ENCODE assay signal across 34 cellular contexts in the genomic region with DNA sequence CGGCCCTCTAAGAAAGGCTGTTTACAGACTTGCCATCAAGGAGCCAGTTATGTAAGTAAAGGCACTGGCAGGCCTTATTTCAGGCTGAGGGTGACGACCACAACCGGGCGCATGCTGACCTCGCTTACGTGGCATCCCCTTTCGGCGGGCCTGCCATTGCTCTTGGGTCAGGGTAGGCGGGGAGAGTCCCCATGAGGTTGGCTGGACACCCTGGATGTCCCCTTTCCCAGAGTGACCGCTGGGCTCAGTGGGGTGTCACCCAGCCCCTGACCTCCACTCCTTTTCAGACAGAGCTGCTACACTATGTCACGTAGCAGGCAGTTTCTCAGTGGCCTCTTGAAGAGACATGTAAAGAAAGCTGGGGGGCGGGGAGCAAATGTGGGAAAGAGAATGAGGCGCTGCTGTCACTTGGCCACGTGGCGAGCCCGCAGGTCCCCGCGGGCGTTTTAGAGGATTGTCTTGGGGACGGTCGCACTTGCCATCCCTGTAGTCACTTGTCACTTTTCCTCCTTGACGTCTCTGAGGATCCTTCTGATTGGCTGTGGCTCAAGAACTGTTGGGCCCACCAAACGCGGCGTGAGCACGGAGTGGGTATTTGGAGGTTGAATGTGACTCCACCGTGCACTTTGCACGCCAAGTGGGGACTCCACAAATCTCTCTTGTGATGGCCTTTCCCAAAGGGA. TPM values are rescaled to one million over a fixed set of nuclear protein-coding genes. Genes with fewer than 3 reads are reported as not detected.
DNase-seq lines count a peak whose midpoint lies in the region; ATAC-seq and TF ChIP-seq lines count a peak whose summit lies in the region.
"Had no signal": no experiment of that assay in that cellular context is flagged by ENCODE, and none has a peak within 500 bp of the region (broad histone marks: within the 10 kb centered on the region; RNA-seq: fewer than 3 reads in every experiment).

No MANE protein-coding gene starts in this region.

- 94% methylated on average over 28 of the region's 28 CpGs for WGBS in heart right ventricle, 2 donors
- WGBS in suprapubic skin: 95% methylated on average over 27 of the region's 28 CpGs

- TF ChIP-seq EP300 in suprapubic skin (IDR thresholded peaks at IDR 0.05): no peak

- peak; percentile 41 for DNase-seq in cardiac septum (ENCODE audit: low spot score)
- no peak for DNase-seq in heart right ventricle
- DNase-seq in WERI-Rb-1: peak; percentile 7
- DNase-seq in lower lobe of right lung: peak; percentile 39
- DNase-seq in suprapubic skin (ENCODE audit: low spot score in 2 of 2): peak; percentile 40 to 49
- no peak for DNase-seq in nephron progenitor cell
- DNase-seq in GM03348 (ENCODE audit: low spot score): no peak
- DNase-seq: activated CD4-positive, alpha-beta T cell treated with anti-CD3 and anti-CD28 coated beads for 4 hours; activated CD8-positive, alpha-beta T cell treated with anti-CD3 and anti-CD28 coated beads, Interleukin-2, amount 10 ng/mL, durations not matched to agents 7 days and 5 days; activated gamma-delta T cell; activated naive CD8-positive, alpha-beta T cell treated with anti-CD3 and anti-CD28 coated beads, Interleukin-2, amount 50 U/mL, for 24 hours; activated T-cell treated with anti-CD3 and anti-CD28 coated beads for 4 hours; AML-193; CD8-positive, alpha-beta memory T cell; cortex of kidney; DMS 273 treated with DMSO at 0.1 percent for 48 hours; effector memory CD4-positive, alpha-beta T cell; Karpas-422; NCI-H1436; NCI-H2081 treated with DMSO at 0.1 percent for 48 hours; NCI-H2227 treated with DMSO at 0.1 percent for 48 hours; NCI-H526; PC-3; retina; stimulated activated CD4-positive, alpha-beta T cell treated with anti-CD3 and anti-CD28 coated beads, Interleukin-2, amount 100 ng/mL, for 24 hours; thyroid gland had no signal

- H3K4me1 ChIP-seq in heart right ventricle: no peaks in the 10 kb centered on the region
- H3K4me1 ChIP-seq in lower lobe of right lung: no peaks in the 10 kb centered on the region
- peaks cover 3% of the 10 kb centered on the region for H3K4me1 ChIP-seq in suprapubic skin

- H3K27ac ChIP-seq in heart right ventricle (no peak overlapping the region), WERI-Rb-1 (no peak overlapping the region), lower lobe of right lung (no peak overlapping the region), suprapubic skin (no peak overlapping the region)
- H3K27ac ChIP-seq: SK-N-MC had no signal

- H3K27me3 ChIP-seq in heart right ventricle (no peaks in the 10 kb centered on the region), WERI-Rb-1 (ENCODE audit: insufficient read depth, low read depth, severe bottlenecking) (no peaks in the 10 kb centered on the region), lower lobe of right lung (ENCODE audit: low read depth) (no peaks in the 10 kb centered on the region), suprapubic skin (no peaks in the 10 kb centered on the region)
- H3K27me3 ChIP-seq: thyroid gland had no signal

- H3K4me3 Mint-ChIP-seq in nephron progenitor cell: no peak overlapping the region
- H3K4me3 Mint-ChIP-seq: activated CD8-positive, alpha-beta T cell treated with anti-CD3 and anti-CD28 coated beads, Interleukin-2, amount 10 ng/mL, durations not matched to agents 7 days and 5 days; activated naive CD8-positive, alpha-beta T cell treated with anti-CD3 and anti-CD28 coated beads, Interleukin-2, amount 50 U/mL, for 24 hours; CD8-positive, alpha-beta memory T cell; natural killer cell treated with Interleukin-12 subunit alpha and Interleukin-12 subunit beta and Interleukin-15 and Interleukin-18, amount 100 ng/mL, for 72 hours; stimulated activated naive CD8-positive, alpha-beta T cell treated with anti-CD3 and anti-CD28 coated beads, Interleukin-15, Interleukin-2, amounts not matched to agents 100 ng/mL and 50 ng/mL, for 24 hours; T-helper 1 cell treated with Interleukin-12 subunit alpha and Interleukin-12 subunit beta and Interleukin-4 antibody, amounts not matched to agents 30 μg/mL and 1 μg/mL, for 36 hours had no signal

- H3K4me3 ChIP-seq in heart right ventricle (no peak overlapping the region), WERI-Rb-1 (ENCODE audit: low read depth, low read length) (no peak overlapping the region), lower lobe of right lung (no peak overlapping the region), suprapubic skin (no peak overlapping the region)
- H3K4me3 ChIP-seq: GM12878, lung, SK-N-MC, smooth muscle cell, thyroid gland had no signal

- H3K9me3 ChIP-seq in heart right ventricle (no peaks in the 10 kb centered on the region), WERI-Rb-1 (ENCODE audit: severe bottlenecking) (no peaks in the 10 kb centered on the region), lower lobe of right lung (no peaks in the 10 kb centered on the region), suprapubic skin (no peaks in the 10 kb centered on the region)
- H3K9me3 ChIP-seq: thyroid gland had no signal

- ATAC-seq in heart right ventricle (no peak), lower lobe of right lung (no peak), GM19023 (IDR thresholded peaks at IDR 0.05; ENCODE audit: unreplicated experiment) (no peak)
- ATAC-seq: activated CD8-positive, alpha-beta T cell treated with anti-CD3 and anti-CD28 coated beads, Interleukin-2, amount 10 ng/mL, durations not matched to agents 7 days and 5 days; activated naive CD8-positive, alpha-beta T cell treated with anti-CD3 and anti-CD28 coated beads, Interleukin-2, amount 50 U/mL, for 24 hours; natural killer cell treated with Interleukin-12 subunit alpha and Interleukin-12 subunit beta and Interleukin-15 and Interleukin-18, amount 100 ng/mL, for 72 hours; PC-3 had no signal

- TF ChIP-seq POLR2A in suprapubic skin (IDR thresholded peaks at IDR 0.05): no peak

- peaks cover 11% of the 10 kb centered on the region for H3K9me3 Mint-ChIP-seq in nephron progenitor cell
- H3K9me3 Mint-ChIP-seq: activated naive CD8-positive, alpha-beta T cell treated with anti-CD3 and anti-CD28 coated beads, Interleukin-2, amount 50 U/mL, for 24 hours; CD8-positive, alpha-beta memory T cell; natural killer cell treated with Interleukin-12 subunit alpha and Interleukin-12 subunit beta and Interleukin-15 and Interleukin-18, amount 100 ng/mL, for 72 hours; stimulated activated naive CD8-positive, alpha-beta T cell treated with anti-CD3 and anti-CD28 coated beads, Interleukin-15, Interleukin-2, amounts not matched to agents 100 ng/mL and 50 ng/mL, for 24 hours; T-helper 1 cell treated with Interleukin-12 subunit alpha and Interleukin-12 subunit beta and Interleukin-4 antibody, amounts not matched to agents 30 μg/mL and 1 μg/mL, for 36 hours had no signal

- intact Hi-C loops in cardiac septum (cut with DNase I) (no loop called here), heart right ventricle (cut with DNase I) (no loop called here), lower lobe of right lung (cut with DNase I) (no loop called here)

- H3K27ac Mint-ChIP-seq in nephron progenitor cell: no peak overlapping the region
- H3K27ac Mint-ChIP-seq: activated CD8-positive, alpha-beta T cell treated with anti-CD3 and anti-CD28 coated beads, Interleukin-2, amount 10 ng/mL, durations not matched to agents 7 days and 5 days; activated naive CD8-positive, alpha-beta T cell treated with anti-CD3 and anti-CD28 coated beads, Interleukin-2, amount 50 U/mL, for 24 hours; natural killer cell treated with Interleukin-12 subunit alpha and Interleukin-12 subunit beta and Interleukin-15 and Interleukin-18, amount 100 ng/mL, for 72 hours; stimulated activated naive CD8-positive, alpha-beta T cell treated with anti-CD3 and anti-CD28 coated beads, Interleukin-15, Interleukin-2, amounts not matched to agents 100 ng/mL and 50 ng/mL, for 24 hours; T-helper 1 cell treated with Interleukin-12 subunit alpha and Interleukin-12 subunit beta and Interleukin-4 antibody, amounts not matched to agents 30 μg/mL and 1 μg/mL, for 36 hours had no signal

- peaks cover 10% of the 10 kb centered on the region for H3K27me3 Mint-ChIP-seq in nephron progenitor cell (ENCODE audit: low read depth, poor library complexity)
- H3K27me3 Mint-ChIP-seq: activated naive CD8-positive, alpha-beta T cell treated with anti-CD3 and anti-CD28 coated beads, Interleukin-2, amount 50 U/mL, for 24 hours; CD8-positive, alpha-beta memory T cell; natural killer cell treated with Interleukin-12 subunit alpha and Interleukin-12 subunit beta and Interleukin-15 and Interleukin-18, amount 100 ng/mL, for 72 hours; stimulated activated naive CD8-positive, alpha-beta T cell treated with anti-CD3 and anti-CD28 coated beads, Interleukin-15, Interleukin-2, amounts not matched to agents 100 ng/mL and 50 ng/mL, for 24 hours had no signal

- peaks cover 6% of the 10 kb centered on the region for H3K36me3 Mint-ChIP-seq in nephron progenitor cell (ENCODE audit: low read depth)

- H3K36me3 ChIP-seq in heart right ventricle (peaks cover 0 to 67% (median 0%) of the 10 kb centered on the region in 9 donors), WERI-Rb-1 (no peaks in the 10 kb centered on the region), lower lobe of right lung (peaks cover 65% of the 10 kb centered on the region), suprapubic skin (peaks cover 32% of the 10 kb centered on the region)

- TF ChIP-seq CTCF in heart right ventricle (IDR thresholded peaks at IDR 0.05) (no peak), WERI-Rb-1 (IDR thresholded peaks at IDR 0.05; ENCODE audit: low read depth, low read length) (no peak), lower lobe of right lung (IDR thresholded peaks at IDR 0.05) (no peak), suprapubic skin (IDR thresholded peaks at IDR 0.05) (no peak), nephron progenitor cell (IDR thresholded peaks at IDR 0.05) (no peak)

- H3K4me1 Mint-ChIP-seq in nephron progenitor cell: peaks cover 56% of the 10 kb centered on the region
- H3K4me1 Mint-ChIP-seq: activated naive CD8-positive, alpha-beta T cell treated with anti-CD3 and anti-CD28 coated beads, Interleukin-2, amount 50 U/mL, for 24 hours; CD8-positive, alpha-beta memory T cell had no signal

RNA-seq across cellular contexts. Expression of a gene that starts 42.2 kb away (rescaled TPM):
- total RNA-seq in cardiac septum: 6.7 TPM
- total RNA-seq in heart right ventricle: 10 to 100 TPM in 1 of 10 donors, 1 to 10 TPM in 9; 3.7 to 13.2 (median 5.7) TPM
- polyA plus RNA-seq in heart right ventricle: 1 to 10 TPM; 1.8 to 2.6 TPM
- 28.9 TPM for total RNA-seq in lower lobe of right lung
- 10 to 100 TPM; 10.2 to 23.1 (median 19.6) TPM for total RNA-seq in suprapubic skin

RNA-seq across cellular contexts. Expression of a gene that starts 59.9 kb away (rescaled TPM):
- not detected for total RNA-seq in cardiac septum
- total RNA-seq in heart right ventricle: under 1 TPM in 2 of 10 donors, not detected in 8; 0.20 to 0.36 TPM
- under 1 TPM in 1 of 2 donors, not detected in 1; 0.06 TPM for polyA plus RNA-seq in heart right ventricle
- 18.1 TPM for total RNA-seq in lower lobe of right lung
- total RNA-seq in suprapubic skin: 1 to 10 TPM in 3 of 4 donors, under 1 TPM in 1; 0.81 to 3.2 (median 2.0) TPM
- total RNA-seq: activated CD8-positive, alpha-beta T cell treated with anti-CD3 and anti-CD28 coated beads, Interleukin-2, amount 10 ng/mL, durations not matched to agents 7 days and 5 days; CD8-positive, alpha-beta memory T cell; smooth muscle cell had no signal
- polyA plus RNA-seq: CD8-positive, alpha-beta memory T cell had no signal

Comparison
In these comparisons a context has a peak if more than half of its experiments do, and no peak if none do; other contexts are left out.
1. DNase-seq: peak in cardiac septum (single experiment), WERI-Rb-1 (single experiment), lower lobe of right lung (single experiment) and suprapubic skin (2 of 2); none in heart right ventricle (0 of 2), nephron progenitor cell (single experiment) and GM03348 (single experiment).